ENCODE assay signal across 2 cellular contexts in the genomic region with DNA sequence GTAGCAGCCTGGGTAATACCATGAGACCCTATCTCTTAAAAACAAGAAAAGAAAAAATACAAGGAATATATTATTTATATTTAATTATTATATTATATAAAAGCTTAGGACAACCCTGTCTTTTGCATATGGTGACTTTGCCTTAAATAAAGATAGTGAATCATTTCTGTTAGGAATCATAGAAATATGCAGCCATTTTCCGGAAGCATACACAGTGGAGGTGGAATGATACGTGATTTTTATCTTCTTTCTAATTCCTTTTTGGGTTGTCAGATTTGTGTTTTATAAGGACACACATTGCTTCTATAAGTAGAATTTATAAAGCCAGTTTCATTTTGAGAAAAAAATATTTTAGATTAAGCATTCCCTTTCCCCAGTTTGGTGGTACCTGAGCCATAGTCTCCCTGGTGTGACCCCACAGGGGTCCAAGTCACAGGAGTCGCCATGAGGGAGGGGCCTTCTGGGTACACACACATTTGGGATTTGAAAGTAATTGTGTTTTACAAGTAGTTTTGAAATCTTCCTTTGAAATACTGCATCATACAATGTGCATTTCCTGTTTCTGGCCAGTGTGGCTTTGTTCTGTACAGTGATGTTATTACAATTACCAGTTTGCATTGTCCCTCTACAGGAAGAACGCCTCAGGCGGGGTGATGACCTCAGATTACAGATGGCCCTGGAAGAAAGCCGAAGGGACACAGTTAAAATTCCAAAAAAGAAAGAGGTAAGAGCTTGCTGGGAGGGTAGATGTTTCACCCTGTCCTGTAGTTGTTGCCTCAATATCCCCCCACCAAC.
A peak's percentile ranks its signal among the peaks of the same experiment; 100 is the strongest.
TF ChIP-seq lines count a peak whose summit lies in the region.

No MANE protein-coding gene starts in this region.

TF ChIP-seq in liver, 16 proteins besides CTCF, POLR2A, EP300 and RAD21:
- no peak for TF ChIP-seq YY1 (IDR thresholded peaks at IDR 0.05)
- peak; percentile 79 for TF ChIP-seq NR2F2 (IDR thresholded peaks at IDR 0.05)
TF ChIP-seq in liver: peak in this region for 1.

TF ChIP-seq in HepG2, 621 proteins besides CTCF, POLR2A, EP300 and RAD21:
- TF ChIP-seq, protein P1, sequence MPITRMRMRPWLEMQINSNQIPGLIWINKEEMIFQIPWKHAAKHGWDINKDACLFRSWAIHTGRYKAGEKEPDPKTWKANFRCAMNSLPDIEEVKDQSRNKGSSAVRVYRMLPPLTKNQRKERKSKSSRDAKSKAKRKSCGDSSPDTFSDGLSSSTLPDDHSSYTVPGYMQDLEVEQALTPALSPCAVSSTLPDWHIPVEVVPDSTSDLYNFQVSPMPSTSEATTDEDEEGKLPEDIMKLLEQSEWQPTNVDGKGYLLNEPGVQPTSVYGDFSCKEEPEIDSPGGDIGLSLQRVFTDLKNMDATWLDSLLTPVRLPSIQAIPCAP (CRISPR knock-in tag; IDR thresholded peaks at IDR 0.05; ENCODE audit: low read depth) = no peak
- TF ChIP-seq, protein P2, sequence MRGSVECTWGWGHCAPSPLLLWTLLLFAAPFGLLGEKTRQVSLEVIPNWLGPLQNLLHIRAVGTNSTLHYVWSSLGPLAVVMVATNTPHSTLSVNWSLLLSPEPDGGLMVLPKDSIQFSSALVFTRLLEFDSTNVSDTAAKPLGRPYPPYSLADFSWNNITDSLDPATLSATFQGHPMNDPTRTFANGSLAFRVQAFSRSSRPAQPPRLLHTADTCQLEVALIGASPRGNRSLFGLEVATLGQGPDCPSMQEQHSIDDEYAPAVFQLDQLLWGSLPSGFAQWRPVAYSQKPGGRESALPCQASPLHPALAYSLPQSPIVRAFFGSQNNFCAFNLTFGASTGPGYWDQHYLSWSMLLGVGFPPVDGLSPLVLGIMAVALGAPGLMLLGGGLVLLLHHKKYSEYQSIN (CRISPR knock-in tag; IDR thresholded peaks at IDR 0.05; ENCODE audit: borderline replicate concordance) = no peak
- TF ChIP-seq DPF2 (CRISPR knock-in tag; IDR thresholded peaks at IDR 0.05; ENCODE audit: borderline replicate concordance, low read depth) = no peak
